In genomic region chr14:29426083-29426482, GRCh38 we compare ENCODE assay signal across 11 cellular contexts.
"Had no signal": no experiment of that assay in that cellular context is flagged by ENCODE, and none has a peak within 500 bp of the region (broad histone marks: within the 10 kb centered on the region; RNA-seq: fewer than 3 reads in every experiment).

No MANE protein-coding gene starts in this region.

- FAIRE-seq: H1, H54 had no signal

- ATAC-seq: GM23338, HCT116 had no signal

- H3K9me3 Mint-ChIP-seq: GM23338, H9, HFFc6 had no signal

- H2AFZ ChIP-seq: GM23248, GM23338 had no signal

- H3K4me1 ChIP-seq: HAP-1 had no signal

- H3K9me3 ChIP-seq: HAP-1 had no signal

- H3K27ac ChIP-seq: GM23248 had no signal

- H3K4me3 ChIP-seq: GM23248, GM23338, HAP-1 had no signal

- H3K27ac Mint-ChIP-seq: GM23338, H9, HFFc6 had no signal

- DNase-seq: GM23248, GOT3, H7, H9, HCEC 1CT, HFFc6 had no signal

- H3K36me3 ChIP-seq: HAP-1 had no signal

- H3K4me2 ChIP-seq: GM23338 had no signal

- H3K4me3 Mint-ChIP-seq: GM23338, H9, HFFc6 had no signal

- H3K4me1 Mint-ChIP-seq: GM23338, H9 had no signal

- H3K9ac ChIP-seq: GM23248 had no signal
